ENCODE assay signal across 27 cellular contexts in genomic region chrX:27446423-27446822, GRCh38. TPM values are rescaled to one million over a fixed set of nuclear protein-coding genes. Genes with fewer than 3 reads are reported as not detected.
"Had no signal": no experiment of that assay in that cellular context is flagged by ENCODE, and none has a peak within 500 bp of the region (broad histone marks: within the 10 kb centered on the region; RNA-seq: fewer than 3 reads in every experiment).

No MANE protein-coding gene starts in this region.

- DNase-seq: MG63, NCI-H1092 treated with DMSO at 0.1 percent for 48 hours, NCI-H1436, NCI-H187, NCI-H2029, NCI-H2081 treated with DMSO at 0.1 percent for 48 hours, NCI-H2171, NCI-H226, NCI-H446, NCI-H510A, NCI-H524 treated with DMSO at 0.1 percent for 48 hours, NCI-H69, NCI-H774, PC-9, Peyer's patch, SHP77 treated with DMSO at 0.1 percent for 48 hours, SW 1271, T-cell had no signal

- H3K27ac ChIP-seq: PC-9, Peyer's patch, SJSA1, SK-N-MC had no signal

- H3K4me3 ChIP-seq: K562, MG63, PC-9, Peyer's patch, SJSA1, SK-N-MC had no signal

- H3K4me1 ChIP-seq: Peyer's patch, SJSA1 had no signal

- H3K9me3 ChIP-seq: MG63, Peyer's patch, SJSA1 had no signal

- H3K36me3 Mint-ChIP-seq: IgD-negative memory B cell, T-cell had no signal

- H3K27me3 ChIP-seq: MG63, Peyer's patch, SJSA1 had no signal

- ATAC-seq: K562, Right ventricle myocardium inferior, T-cell had no signal

- H3K4me1 Mint-ChIP-seq: IgD-negative memory B cell had no signal

- H3K4me3 Mint-ChIP-seq: IgD-negative memory B cell, T-cell had no signal

- H3K27me3 Mint-ChIP-seq: IgD-negative memory B cell, T-cell had no signal

- H3K36me3 ChIP-seq: MG63, Peyer's patch, SJSA1 had no signal

- H3K27ac Mint-ChIP-seq: IgD-negative memory B cell, T-cell had no signal

- H3K9me3 Mint-ChIP-seq: IgD-negative memory B cell, T-cell had no signal

RNA-seq across cellular contexts. Expression of gene PPP4R3C, which starts 16.7 kb away (rescaled TPM):
- total RNA-seq: HT-29, K562, LHCN-M2, OCI-LY7, Peyer's patch, Right ventricle myocardium inferior, RPMI7951, SJSA1, T-cell had no signal
